1 cellular context compared by ENCODE assay signal in the genomic region with DNA sequence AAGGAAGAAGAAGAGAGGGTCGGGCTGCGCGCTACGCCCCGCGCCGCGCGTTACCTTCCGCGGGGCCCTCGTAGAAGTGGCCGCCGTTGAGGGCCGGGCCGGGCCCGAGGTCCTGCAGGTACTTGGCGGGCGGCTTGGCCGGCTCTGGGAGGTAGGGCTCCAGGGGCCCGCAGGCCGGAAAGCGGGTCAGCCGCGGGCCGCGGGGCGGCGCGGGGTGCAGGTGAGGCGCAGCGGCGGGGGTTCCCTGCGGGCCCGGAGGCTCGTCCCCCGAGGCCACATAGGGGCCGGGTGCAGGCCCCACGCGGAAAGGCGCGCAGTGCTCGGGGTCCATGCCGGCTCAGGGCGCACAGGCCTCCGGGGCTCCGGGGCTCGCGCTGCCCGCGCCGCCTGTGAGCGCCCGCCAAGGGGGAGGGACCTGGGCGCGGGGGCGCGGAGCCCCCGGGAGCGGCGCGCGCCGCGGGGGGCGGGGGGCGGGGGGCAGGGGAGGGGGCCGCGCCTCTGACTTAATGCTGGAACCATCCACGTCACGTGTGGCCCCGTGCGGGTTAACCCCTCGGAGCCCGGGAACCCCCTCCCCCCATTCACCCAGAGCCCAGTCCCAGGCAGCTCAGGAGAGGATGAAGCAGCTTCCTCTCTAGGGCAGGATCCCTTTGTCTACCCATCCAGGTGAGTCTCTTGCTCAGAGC.
TF ChIP-seq lines count a peak whose summit lies in the region.

A gene (minus strand): TSS at position 391 of the 686 bp plus-strand sequence. CDS start 60 bp downstream, at position 331.

TF ChIP-seq in GM12878, 131 proteins besides CTCF, POLR2A, EP300 and RAD21:
- TF ChIP-seq SMAD5 (IDR thresholded peaks at IDR 0.05; ENCODE audit: low read depth) = no peak
- TF ChIP-seq PAX8 (IDR thresholded peaks at IDR 0.05) = no peak
- TF ChIP-seq, protein P1, sequence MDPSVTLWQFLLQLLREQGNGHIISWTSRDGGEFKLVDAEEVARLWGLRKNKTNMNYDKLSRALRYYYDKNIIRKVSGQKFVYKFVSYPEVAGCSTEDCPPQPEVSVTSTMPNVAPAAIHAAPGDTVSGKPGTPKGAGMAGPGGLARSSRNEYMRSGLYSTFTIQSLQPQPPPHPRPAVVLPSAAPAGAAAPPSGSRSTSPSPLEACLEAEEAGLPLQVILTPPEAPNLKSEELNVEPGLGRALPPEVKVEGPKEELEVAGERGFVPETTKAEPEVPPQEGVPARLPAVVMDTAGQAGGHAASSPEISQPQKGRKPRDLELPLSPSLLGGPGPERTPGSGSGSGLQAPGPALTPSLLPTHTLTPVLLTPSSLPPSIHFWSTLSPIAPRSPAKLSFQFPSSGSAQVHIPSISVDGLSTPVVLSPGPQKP (IDR thresholded peaks at IDR 0.05; ENCODE audit: low read depth, low read length) = no peak
- TF ChIP-seq SP1 (IDR thresholded peaks at IDR 0.05; ENCODE audit: low read depth, low read length) = no peak
- peak; percentile 66 for TF ChIP-seq SUZ12 (IDR thresholded peaks at IDR 0.05; ENCODE audit: unreplicated experiment)
- no peak for TF ChIP-seq RCOR1 (conservative IDR thresholded peaks at IDR 0.05; ENCODE audit: low read depth, low read length)
- TF ChIP-seq, protein P2, sequence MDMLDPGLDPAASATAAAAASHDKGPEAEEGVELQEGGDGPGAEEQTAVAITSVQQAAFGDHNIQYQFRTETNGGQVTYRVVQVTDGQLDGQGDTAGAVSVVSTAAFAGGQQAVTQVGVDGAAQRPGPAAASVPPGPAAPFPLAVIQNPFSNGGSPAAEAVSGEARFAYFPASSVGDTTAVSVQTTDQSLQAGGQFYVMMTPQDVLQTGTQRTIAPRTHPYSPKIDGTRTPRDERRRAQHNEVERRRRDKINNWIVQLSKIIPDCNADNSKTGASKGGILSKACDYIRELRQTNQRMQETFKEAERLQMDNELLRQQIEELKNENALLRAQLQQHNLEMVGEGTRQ (IDR thresholded peaks at IDR 0.05; ENCODE audit: borderline replicate concordance, low read depth, low read length) = no peak
